8 cellular contexts compared by ENCODE assay signal in the genomic region with DNA sequence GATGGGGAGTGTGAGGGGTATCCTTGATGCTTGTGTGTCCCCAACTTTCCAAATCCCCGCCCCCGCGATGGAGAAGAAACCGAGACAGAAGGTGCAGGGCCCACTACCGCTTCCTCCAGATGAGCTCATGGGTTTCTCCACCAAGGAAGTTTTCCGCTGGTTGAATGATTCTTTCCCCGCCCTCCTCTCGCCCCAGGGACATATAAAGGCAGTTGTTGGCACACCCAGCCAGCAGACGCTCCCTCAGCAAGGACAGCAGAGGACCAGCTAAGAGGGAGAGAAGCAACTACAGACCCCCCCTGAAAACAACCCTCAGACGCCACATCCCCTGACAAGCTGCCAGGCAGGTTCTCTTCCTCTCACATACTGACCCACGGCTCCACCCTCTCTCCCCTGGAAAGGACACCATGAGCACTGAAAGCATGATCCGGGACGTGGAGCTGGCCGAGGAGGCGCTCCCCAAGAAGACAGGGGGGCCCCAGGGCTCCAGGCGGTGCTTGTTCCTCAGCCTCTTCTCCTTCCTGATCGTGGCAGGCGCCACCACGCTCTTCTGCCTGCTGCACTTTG. TPM values are rescaled to one million over a fixed set of nuclear protein-coding genes. Genes with fewer than 3 reads are reported as not detected.
DNase-seq lines count a peak whose midpoint lies in the region; ATAC-seq and TF ChIP-seq lines count a peak whose summit lies in the region.

A gene (plus strand): TSS at position 231 of the 567 bp plus-strand sequence. CDS start 177 bp downstream, at position 408.

- in situ Hi-C loops in KBM-7 (cut with MboI; ENCODE audit: low pct_unique_long_range_greater_than_20kb, low sequenced_read_pairs) = no loop called here

- peak within 1 kb of the TSS; percentile 99 for H3K4me3 ChIP-seq in CD4-positive, CD25-positive, alpha-beta regulatory T cell (ENCODE audit: low read depth, low read length)
- peak within 1 kb of the TSS; percentile 60 for H3K4me3 ChIP-seq in OCI-LY1 (ENCODE audit: low read depth, low read length, poor library complexity, severe bottlenecking)
- H3K4me3 ChIP-seq in right lobe of liver = peak within 1 kb of the TSS; percentile 11 to 32 (median 31)

- TF ChIP-seq CTCF in OCI-LY1 (IDR thresholded peaks at IDR 0.05; ENCODE audit: low read length) (no peak), right lobe of liver (IDR thresholded peaks at IDR 0.05) (no peak)

- peak within 1 kb of the TSS; percentile 99 to 100 (median 100) for H3K4me3 Mint-ChIP-seq in CD4-positive, CD25-positive, alpha-beta regulatory T cell
- H3K4me3 Mint-ChIP-seq in stimulated activated effector memory CD8-positive, alpha-beta T cell treated with anti-CD3 and anti-CD28 coated beads, Interleukin-12 subunit alpha, Interleukin-12 subunit beta, amount 100 ng/mL, for 72 hours = peak within 1 kb of the TSS; percentile 97

- H3K9me2 ChIP-seq in OCI-LY1 (ENCODE audit: low read depth, low read length) = no peaks in the 10 kb centered on the region

- H3K9me3 Mint-ChIP-seq in CD4-positive, CD25-positive, alpha-beta regulatory T cell = peaks cover 0 to 2% (median 0%) of the 10 kb centered on the region in 7 donors
- H3K9me3 Mint-ChIP-seq in stimulated activated effector memory CD8-positive, alpha-beta T cell treated with anti-CD3 and anti-CD28 coated beads, Interleukin-12 subunit alpha, Interleukin-12 subunit beta, amount 100 ng/mL, for 72 hours = no peaks in the 10 kb centered on the region

- peak; percentile 50 to 91 (median 72) for DNase-seq in CD4-positive, CD25-positive, alpha-beta regulatory T cell
- peak; percentile 71 for DNase-seq in activated effector memory CD4-positive, alpha-beta T cell treated with Interleukin-2 at 50 U/mL for 16 hours
- DNase-seq in right lobe of liver (peak in 2 of 3 donors; percentile 49 to 56), KBM-7 (no peak), NCI-H187 (lab: John Stamatoyannopoulos, UW) (no peak)
- peak; percentile 75 to 93 for DNase-seq in stimulated activated effector memory CD8-positive, alpha-beta T cell treated with anti-CD3 and anti-CD28 coated beads, Interleukin-12 subunit alpha, Interleukin-12 subunit beta, amount 100 ng/mL, for 72 hours (ENCODE audit: low spot score in 2 of 2)

- H3K36me3 ChIP-seq in CD4-positive, CD25-positive, alpha-beta regulatory T cell (ENCODE audit: control insufficient read depth, insufficient read depth, low read length) = peaks cover 10% of the 10 kb centered on the region
- H3K36me3 ChIP-seq in OCI-LY1 (ENCODE audit: insufficient read depth, low read length) = no peaks in the 10 kb centered on the region
- H3K36me3 ChIP-seq in right lobe of liver = no peaks in the 10 kb centered on the region

- H3F3A ChIP-seq in OCI-LY1 (ENCODE audit: insufficient read depth, low read length) = no peaks in the 10 kb centered on the region

- peak within 1 kb of the TSS; percentile 63; the same call in 1 of the 2 replicates for H3K9ac ChIP-seq in OCI-LY1 (ENCODE audit: low read length)

- TF ChIP-seq POLR2A in right lobe of liver (IDR thresholded peaks at IDR 0.05) = peak; percentile 71

- WGBS in right lobe of liver (ENCODE audit: insufficient coverage, low coverage, low lambda C conversion rate, missing lambda C conversion rate) = 41% methylated on average over 15 of the region's 19 CpGs

- H3K4me2 ChIP-seq in OCI-LY1 (ENCODE audit: low read length) = peak within 1 kb of the TSS; percentile 61

- peak in 1 of 2 donors; percentile 3 for ATAC-seq in CD4-positive, CD25-positive, alpha-beta regulatory T cell (ENCODE audit: low read depth in 2 of 2)
- ATAC-seq in right lobe of liver = peak; percentile 40 to 66 (median 52)
- ATAC-seq in stimulated activated effector memory CD8-positive, alpha-beta T cell treated with anti-CD3 and anti-CD28 coated beads, Interleukin-12 subunit alpha, Interleukin-12 subunit beta, amount 100 ng/mL, for 72 hours = peak; percentile 46
- ATAC-seq in GM21390 (IDR thresholded peaks at IDR 0.05; ENCODE audit: unreplicated experiment) = no peak

- H3K27me3 Mint-ChIP-seq in CD4-positive, CD25-positive, alpha-beta regulatory T cell = peaks cover 5% of the 10 kb centered on the region

- H4K20me1 ChIP-seq in OCI-LY1 (ENCODE audit: insufficient read depth, low read length) = no peaks in the 10 kb centered on the region

- no peaks in the 10 kb centered on the region for H3K79me2 ChIP-seq in OCI-LY1 (ENCODE audit: insufficient read depth, low read length)

- no peaks in the 10 kb centered on the region for H3K27me3 ChIP-seq in CD4-positive, CD25-positive, alpha-beta regulatory T cell (ENCODE audit: control insufficient read depth, insufficient read depth, low read length)
- H3K27me3 ChIP-seq in OCI-LY1 (ENCODE audit: insufficient read depth, low read length) (no peaks in the 10 kb centered on the region), right lobe of liver (no peaks in the 10 kb centered on the region)

- no peaks in the 10 kb centered on the region for H3K9me3 ChIP-seq in CD4-positive, CD25-positive, alpha-beta regulatory T cell (ENCODE audit: control insufficient read depth in 2 of 2, low read length in 2 of 2)
- H3K9me3 ChIP-seq in OCI-LY1 (ENCODE audit: low read length) (no peaks in the 10 kb centered on the region), right lobe of liver (no peaks in the 10 kb centered on the region)

- H3K4me1 Mint-ChIP-seq in CD4-positive, CD25-positive, alpha-beta regulatory T cell = peaks cover 6 to 96% (median 73%) of the 10 kb centered on the region in 4 donors
- peaks cover 72% of the 10 kb centered on the region for H3K4me1 Mint-ChIP-seq in stimulated activated effector memory CD8-positive, alpha-beta T cell treated with anti-CD3 and anti-CD28 coated beads, Interleukin-12 subunit alpha, Interleukin-12 subunit beta, amount 100 ng/mL, for 72 hours

- peak within 1 kb of the TSS; percentile 95 for H3K27ac ChIP-seq in CD4-positive, CD25-positive, alpha-beta regulatory T cell (ENCODE audit: insufficient read depth, low read length, poor library complexity, severe bottlenecking)
- no peak within 1 kb of the TSS for H3K27ac ChIP-seq in OCI-LY1 (ENCODE audit: low read depth, low read length, poor library complexity, severe bottlenecking)
- peak within 1 kb of the TSS in 1 of 3 donors; percentile 54 for H3K27ac ChIP-seq in right lobe of liver

- H3K27ac Mint-ChIP-seq in CD4-positive, CD25-positive, alpha-beta regulatory T cell = peak within 1 kb of the TSS; percentile 98 to 100 (median 100)
- peak within 1 kb of the TSS; percentile 98 for H3K27ac Mint-ChIP-seq in stimulated activated effector memory CD8-positive, alpha-beta T cell treated with anti-CD3 and anti-CD28 coated beads, Interleukin-12 subunit alpha, Interleukin-12 subunit beta, amount 100 ng/mL, for 72 hours

- intact Hi-C loops in right lobe of liver (cut with DNase I) = no loop called here

- H2AFZ ChIP-seq in OCI-LY1 (ENCODE audit: low read length) = no peak within 1 kb of the TSS

- peaks cover 33% of the 10 kb centered on the region for H3K36me3 Mint-ChIP-seq in CD4-positive, CD25-positive, alpha-beta regulatory T cell
- H3K36me3 Mint-ChIP-seq in stimulated activated effector memory CD8-positive, alpha-beta T cell treated with anti-CD3 and anti-CD28 coated beads, Interleukin-12 subunit alpha, Interleukin-12 subunit beta, amount 100 ng/mL, for 72 hours = peaks cover 88% of the 10 kb centered on the region

- peaks cover 97% of the 10 kb centered on the region for H3K4me1 ChIP-seq in CD4-positive, CD25-positive, alpha-beta regulatory T cell (ENCODE audit: control insufficient read depth, insufficient read depth, low read length, poor library complexity, severe bottlenecking)
- H3K4me1 ChIP-seq in OCI-LY1 (ENCODE audit: insufficient read depth, low read length, severe bottlenecking) (peaks cover 60% of the 10 kb centered on the region), right lobe of liver (no peaks in the 10 kb centered on the region)

RNA-seq across cellular contexts. Expression of the gene that starts here (rescaled TPM):
- 21.8 TPM for total RNA-seq in CD4-positive, CD25-positive, alpha-beta regulatory T cell
- 1 to 10 TPM in 3 of 4 donors, under 1 TPM in 1; 0.48 to 3.1 (median 2.2) TPM for polyA plus RNA-seq in CD4-positive, CD25-positive, alpha-beta regulatory T cell
- 1 to 10 TPM in 1 of 6 experiments, under 1 TPM in 1, not detected in 4; 0.15 to 1.0 TPM for total RNA-seq in right lobe of liver

Comparison
In these comparisons a context has a peak if more than half of its experiments do, and no peak if none do; other contexts are left out.
1. RNA of the gene that starts here (total RNA-seq): 21.8 TPM in CD4-positive, CD25-positive, alpha-beta regulatory T cell (single experiment); 0.15 to 1.0 TPM in right lobe of liver; every median in the first group is over 10 times any median in the second.
2. DNase-seq: peak in CD4-positive, CD25-positive, alpha-beta regulatory T cell (3 of 3), activated effector memory CD4-positive, alpha-beta T cell treated with Interleukin-2 at 50 U/mL for 16 hours (single experiment), right lobe of liver (2 of 3) and stimulated activated effector memory CD8-positive, alpha-beta T cell treated with anti-CD3 and anti-CD28 coated beads, Interleukin-12 subunit alpha, Interleukin-12 subunit beta, amount 100 ng/mL, for 72 hours (2 of 2); none in KBM-7 (single experiment) and NCI-H187 (0 of 2).
3. H3K4me3 ChIP-seq: peak in every context shown above with its lines; median percentile 99 in CD4-positive, CD25-positive, alpha-beta regulatory T cell; 60 in OCI-LY1; 31 in right lobe of liver.